Comparison of ENCODE assay signal across 8 cellular contexts in the genomic region with DNA sequence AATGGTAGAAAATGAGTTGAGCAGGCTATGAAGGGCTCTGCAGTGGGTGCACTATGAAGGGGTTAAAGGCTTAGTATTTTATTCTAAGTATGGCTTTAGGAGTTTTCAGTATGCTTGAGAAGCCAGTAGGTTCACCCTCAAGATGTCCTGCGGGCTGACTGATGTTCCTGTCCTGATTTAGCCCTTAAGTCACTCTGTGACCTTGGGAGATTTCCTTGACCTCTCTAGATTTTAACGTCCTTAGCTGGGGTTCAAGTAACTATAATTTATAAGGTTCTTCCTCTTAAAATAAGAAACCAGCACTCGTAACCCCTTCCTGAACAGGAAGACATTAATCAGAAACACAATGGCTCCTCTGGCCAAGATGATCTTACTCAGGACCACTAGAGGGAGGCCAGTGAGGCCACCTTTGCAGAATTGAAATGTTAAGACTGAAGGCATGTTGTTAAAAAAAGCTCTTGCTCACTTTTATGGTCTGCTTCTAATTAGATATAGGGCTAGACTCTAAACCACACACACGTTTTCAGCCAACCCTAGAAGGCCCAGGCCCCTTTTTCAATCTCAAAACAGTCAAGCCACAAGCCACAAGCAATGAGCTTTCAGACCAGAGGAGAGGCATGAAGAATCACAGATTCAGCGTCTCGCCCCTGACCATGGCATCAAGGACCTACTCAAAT. TPM values are rescaled to one million over a fixed set of nuclear protein-coding genes. Genes with fewer than 3 reads are reported as not detected.
DNase-seq lines count a peak whose midpoint lies in the region; ATAC-seq, FAIRE-seq and TF ChIP-seq lines count a peak whose summit lies in the region.

No MANE protein-coding gene starts in this region.

- H3K36me3 ChIP-seq in DND-41 (ENCODE audit: insufficient read depth, low read length) (no peaks in the 10 kb centered on the region), left ventricle myocardium inferior (no peaks in the 10 kb centered on the region), suprapubic skin (no peaks in the 10 kb centered on the region)

- H3K9ac ChIP-seq in DND-41 (ENCODE audit: low read depth, low read length) = no peak overlapping the region

- peak; percentile 25 for TF ChIP-seq CTCF in DND-41 (IDR thresholded peaks at IDR 0.05; ENCODE audit: borderline replicate concordance, extremely low read depth, low read length, poor library complexity, severe bottlenecking)
- peak; percentile 56 for TF ChIP-seq CTCF in left ventricle myocardium inferior (IDR thresholded peaks at IDR 0.05; ENCODE audit: borderline replicate concordance)
- no peak for TF ChIP-seq CTCF in suprapubic skin (IDR thresholded peaks at IDR 0.05)

- no peak for DNase-seq in DND-41
- DNase-seq in NCI-H69 (lab: John Stamatoyannopoulos, UW) = peak; percentile 8
- no peak for DNase-seq in left ventricle myocardium inferior
- no peak for DNase-seq in suprapubic skin (ENCODE audit: low spot score in 2 of 2)
- no peak for DNase-seq in GM12892 (ENCODE audit: insufficient read length)
- no peak for DNase-seq in HUDEP-2 (lab: John Stamatoyannopoulos, UW; ENCODE audit: unreplicated experiment in 76 of 76)

- ATAC-seq in DND-41 (ENCODE audit: insufficient read depth, low read depth) (no peak), GM21423 (IDR thresholded peaks at IDR 0.05; ENCODE audit: unreplicated experiment) (peak; percentile 83), GM21737 (IDR thresholded peaks at IDR 0.05; ENCODE audit: unreplicated experiment) (no peak)

- H3K79me2 ChIP-seq in DND-41 (ENCODE audit: insufficient read depth, low read length) = no peaks in the 10 kb centered on the region

- no peaks in the 10 kb centered on the region for H3K9me3 ChIP-seq in DND-41 (ENCODE audit: insufficient read depth, low read length, severe bottlenecking)
- no peaks in the 10 kb centered on the region for H3K9me3 ChIP-seq in left ventricle myocardium inferior (replicated peaks)
- no peaks in the 10 kb centered on the region for H3K9me3 ChIP-seq in suprapubic skin

- H3K4me2 ChIP-seq in DND-41 (ENCODE audit: insufficient read depth, low read length) = no peak overlapping the region

- TF ChIP-seq POLR2A in suprapubic skin (IDR thresholded peaks at IDR 0.05) (no peak), GM12892 (IDR thresholded peaks at IDR 0.05; ENCODE audit: low read depth, low read length) (no peak)

- H4K20me1 ChIP-seq in DND-41 (ENCODE audit: insufficient read depth, low read length) = no peaks in the 10 kb centered on the region

- FAIRE-seq in GM12892 (lab: Jason Lieb, UNC) = no peak

- no peak overlapping the region for H2AFZ ChIP-seq in DND-41 (ENCODE audit: low read depth, low read length)

- H3K4me3 ChIP-seq in DND-41 (ENCODE audit: low read depth in 1 of 2, low read length in 2 of 2) (no peak overlapping the region), left ventricle myocardium inferior (no peak overlapping the region), suprapubic skin (no peak overlapping the region)

- H3K4me1 ChIP-seq in DND-41 (ENCODE audit: insufficient read depth, low read length) = peaks cover 8% of the 10 kb centered on the region; the same call in 1 of the 2 replicates
- peaks cover 30% of the 10 kb centered on the region for H3K4me1 ChIP-seq in left ventricle myocardium inferior
- H3K4me1 ChIP-seq in suprapubic skin = peaks cover 26% of the 10 kb centered on the region

- WGBS in suprapubic skin = 66% methylated on average over 6 of the region's 6 CpGs

- no peak for TF ChIP-seq EP300 in suprapubic skin (IDR thresholded peaks at IDR 0.05)

- no peaks in the 10 kb centered on the region for H3K27me3 ChIP-seq in DND-41 (ENCODE audit: insufficient read depth, low read length, poor library complexity)
- no peaks in the 10 kb centered on the region for H3K27me3 ChIP-seq in left ventricle myocardium inferior (ENCODE audit: low read depth)
- H3K27me3 ChIP-seq in suprapubic skin = no peaks in the 10 kb centered on the region

- H3K27ac ChIP-seq in DND-41 (ENCODE audit: low read length) (no peak overlapping the region), left ventricle myocardium inferior (replicated peaks) (no peak overlapping the region), suprapubic skin (no peak overlapping the region)

- intact Hi-C loops in left ventricle myocardium inferior (cut with micrococcal nuclease) = no loop called here

RNA-seq across cellular contexts. Expression of gene CDK1, which starts 42.0 kb away (rescaled TPM):
- 1.5 TPM for total RNA-seq in left ventricle myocardium inferior
- total RNA-seq in suprapubic skin = 10 to 100 TPM in 1 of 4 donors, 1 to 10 TPM in 3; 4.8 to 14.3 (median 8.6) TPM
- 71.5 TPM for polyA plus RNA-seq in GM12892 (2012; ENCODE audit: missing spikeins)

Comparison
In these comparisons a context has a peak if more than half of its experiments do, and no peak if none do; other contexts are left out.
1. CTCF ChIP-seq: peak in DND-41 (single experiment) and left ventricle myocardium inferior (single experiment); none in suprapubic skin (0 of 2).